Comparison of ENCODE assay signal across 29 cellular contexts in the genomic region with DNA sequence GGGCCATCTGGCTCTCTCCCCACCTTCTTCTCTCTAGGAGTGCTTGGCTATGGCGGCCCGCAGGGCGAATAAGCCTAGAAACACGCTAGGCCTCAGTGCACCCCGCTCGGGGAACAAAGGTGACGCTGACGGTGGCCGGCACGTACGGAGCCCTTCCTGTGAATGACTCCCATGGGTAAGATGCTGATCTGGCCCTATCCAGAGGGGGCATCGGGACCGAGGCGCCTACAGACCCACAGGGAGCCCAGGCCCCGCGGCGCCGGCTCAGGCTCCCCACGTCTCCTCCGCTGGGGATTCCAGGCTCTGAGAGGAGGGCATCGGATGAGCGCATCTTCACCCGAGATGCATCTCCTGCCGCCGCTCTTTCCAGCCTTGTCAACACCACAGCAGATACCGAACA.
"Had no signal": no experiment of that assay in that cellular context is flagged by ENCODE, and none has a peak within 500 bp of the region (broad histone marks: within the 10 kb centered on the region; RNA-seq: fewer than 3 reads in every experiment).

No MANE protein-coding gene starts in this region.

- H3K79me2 ChIP-seq: hepatocyte had no signal

- H3K4me3 Mint-ChIP-seq: central memory CD8-positive, alpha-beta T cell; dendritic cell treated with granulocyte-macrophage colony-stimulating factor and Interleukin-4, amounts not matched to agents 40 ng/mL and 50 ng/mL, for 4 days; effector memory CD8-positive, alpha-beta T cell; endodermal cell; immature natural killer cell; mesothelial cell of epicardium had no signal

- H3K36me3 Mint-ChIP-seq: mesothelial cell of epicardium had no signal

- H3K27me3 Mint-ChIP-seq: central memory CD8-positive, alpha-beta T cell; dendritic cell treated with granulocyte-macrophage colony-stimulating factor and Interleukin-4, amounts not matched to agents 40 ng/mL and 50 ng/mL, for 4 days; effector memory CD8-positive, alpha-beta T cell had no signal

- H3K4me2 ChIP-seq: hepatocyte had no signal

- H3K27ac ChIP-seq: colonic mucosa, epithelial cell of prostate, esophagus muscularis mucosa, foreskin keratinocyte, gastroesophageal sphincter, hepatocyte, left lung, lower lobe of right lung had no signal

- H3K4me1 ChIP-seq: colonic mucosa, foreskin keratinocyte, left lung, lower lobe of right lung had no signal

- H3K9me3 ChIP-seq: colonic mucosa, esophagus muscularis mucosa, gastroesophageal sphincter, heart left ventricle, left lung, lower lobe of right lung, mucosa of descending colon had no signal

- H3K4me3 ChIP-seq: colonic mucosa, esophagus muscularis mucosa, gastroesophageal sphincter, heart left ventricle, hepatocyte, left lung, lower lobe of right lung, mucosa of descending colon had no signal

- H3K27me3 ChIP-seq: colonic mucosa, esophagus muscularis mucosa, foreskin keratinocyte, gastroesophageal sphincter, heart left ventricle, hepatocyte, left lung had no signal

- H3K27ac Mint-ChIP-seq: dendritic cell treated with granulocyte-macrophage colony-stimulating factor and Interleukin-4, amounts not matched to agents 40 ng/mL and 50 ng/mL, for 4 days; immature natural killer cell; mesothelial cell of epicardium had no signal

- H3K9me3 Mint-ChIP-seq: central memory CD8-positive, alpha-beta T cell; dendritic cell treated with granulocyte-macrophage colony-stimulating factor and Interleukin-4, amounts not matched to agents 40 ng/mL and 50 ng/mL, for 4 days; effector memory CD8-positive, alpha-beta T cell; endodermal cell; immature natural killer cell; mesothelial cell of epicardium had no signal

- H3K4me1 Mint-ChIP-seq: central memory CD8-positive, alpha-beta T cell; immature natural killer cell; mesothelial cell of epicardium had no signal

- H2AFZ ChIP-seq: hepatocyte had no signal

- ATAC-seq: effector memory CD8-positive, alpha-beta T cell; foreskin keratinocyte; left colon; left lung; mucosa of descending colon had no signal

- FAIRE-seq: endometrium, frontal cortex, kidney had no signal

- DNase-seq: caudate nucleus; cerebellar nuclear complex; colonic mucosa; cortex of kidney; effector CD8-positive, alpha-beta T cell; effector memory CD8-positive, alpha-beta T cell; endodermal cell; erythroblast; foreskin keratinocyte; hypothalamus; immature natural killer cell; islet precursor cell; kidney; kidney glomerular epithelial cell; left colon; left lung; lower lobe of right lung; mesenchymal stem cell; mucosa of descending colon had no signal
